12 cellular contexts compared by ENCODE assay signal in genomic region chr22:44672632-44673031, GRCh38. TPM values are rescaled to one million over a fixed set of nuclear protein-coding genes. Genes with fewer than 3 reads are reported as not detected.
DNase-seq lines count a peak whose midpoint lies in the region; ATAC-seq and TF ChIP-seq lines count a peak whose summit lies in the region.
"Had no signal": no experiment of that assay in that cellular context is flagged by ENCODE, and none has a peak within 500 bp of the region (broad histone marks: within the 10 kb centered on the region; RNA-seq: fewer than 3 reads in every experiment).

No MANE protein-coding gene starts in this region.

- H3K4me1 Mint-ChIP-seq in effector memory CD8-positive, alpha-beta T cell (ENCODE audit: low read depth in 2 of 2): peaks cover 54 to 59% of the 10 kb centered on the region in 2 donors
- H3K4me1 Mint-ChIP-seq in stimulated activated effector memory CD8-positive, alpha-beta T cell treated with anti-CD3 and anti-CD28 coated beads, Interleukin-12 subunit alpha, Interleukin-12 subunit beta, amount 100 ng/mL, for 72 hours: peaks cover 64% of the 10 kb centered on the region

- DNase-seq in Right ventricle myocardium inferior (ENCODE audit: missing footprints) (peak; percentile 44), heart right ventricle (no peak), H7 (peak; percentile 9), DMS 273 treated with DMSO at 0.1 percent for 48 hours (lab: John Stamatoyannopoulos, UW) (no peak), NCI-H146 treated with DMSO at 0.1 percent for 48 hours (lab: John Stamatoyannopoulos, UW; ENCODE audit: unreplicated experiment) (no peak), OCI-M2 (lab: John Stamatoyannopoulos, UW; ENCODE audit: unreplicated experiment) (no peak)
- DNase-seq in effector memory CD8-positive, alpha-beta T cell: no peak
- no peak for DNase-seq in stimulated activated effector memory CD8-positive, alpha-beta T cell treated with anti-CD3 and anti-CD28 coated beads, Interleukin-12 subunit alpha, Interleukin-12 subunit beta, amount 100 ng/mL, for 72 hours (ENCODE audit: low spot score in 2 of 2)
- DNase-seq: GM23248 had no signal

- no peak overlapping the region for H3K4me3 ChIP-seq in heart right ventricle
- no peak overlapping the region for H3K4me3 ChIP-seq in H7 (ENCODE audit: insufficient read depth, low read depth, low read length)
- H3K4me3 ChIP-seq: GM23248 had no signal

- no peak overlapping the region for H3K4me3 Mint-ChIP-seq in effector memory CD8-positive, alpha-beta T cell
- H3K4me3 Mint-ChIP-seq in stimulated activated effector memory CD8-positive, alpha-beta T cell treated with anti-CD3 and anti-CD28 coated beads, Interleukin-12 subunit alpha, Interleukin-12 subunit beta, amount 100 ng/mL, for 72 hours: no peak overlapping the region
- H3K4me3 Mint-ChIP-seq: CD14-positive monocyte had no signal

- H3K9me3 ChIP-seq in heart right ventricle: no peaks in the 10 kb centered on the region

- H3K27ac ChIP-seq in heart right ventricle: no peak overlapping the region
- H3K27ac ChIP-seq: 22Rv1, GM23248 had no signal

- peaks cover 0 to 39% (median 10%) of the 10 kb centered on the region in 7 donors for H3K27me3 ChIP-seq in heart right ventricle
- peaks cover 11% of the 10 kb centered on the region for H3K27me3 ChIP-seq in H7 (ENCODE audit: control insufficient read depth, insufficient read depth, low read length)

- no peak for TF ChIP-seq CTCF in heart right ventricle (IDR thresholded peaks at IDR 0.05)

- H3K9me3 Mint-ChIP-seq in effector memory CD8-positive, alpha-beta T cell: no peaks in the 10 kb centered on the region
- no peaks in the 10 kb centered on the region for H3K9me3 Mint-ChIP-seq in stimulated activated effector memory CD8-positive, alpha-beta T cell treated with anti-CD3 and anti-CD28 coated beads, Interleukin-12 subunit alpha, Interleukin-12 subunit beta, amount 100 ng/mL, for 72 hours

- ATAC-seq in Right ventricle myocardium inferior: no peak
- ATAC-seq in heart right ventricle: no peak
- ATAC-seq in effector memory CD8-positive, alpha-beta T cell (replicated peaks): no peak
- ATAC-seq in stimulated activated effector memory CD8-positive, alpha-beta T cell treated with anti-CD3 and anti-CD28 coated beads, Interleukin-12 subunit alpha, Interleukin-12 subunit beta, amount 100 ng/mL, for 72 hours: no peak

- no peaks in the 10 kb centered on the region for H3K27me3 Mint-ChIP-seq in effector memory CD8-positive, alpha-beta T cell

- WGBS in heart right ventricle, 2 donors: 90 to 93% methylated on average over 8 of the region's 8 CpGs

- peaks cover 46% of the 10 kb centered on the region for H3K36me3 Mint-ChIP-seq in effector memory CD8-positive, alpha-beta T cell (ENCODE audit: insufficient read depth)
- peaks cover 4% of the 10 kb centered on the region for H3K36me3 Mint-ChIP-seq in stimulated activated effector memory CD8-positive, alpha-beta T cell treated with anti-CD3 and anti-CD28 coated beads, Interleukin-12 subunit alpha, Interleukin-12 subunit beta, amount 100 ng/mL, for 72 hours
- H3K36me3 Mint-ChIP-seq: IgD-negative memory B cell had no signal

- H3K27ac Mint-ChIP-seq in effector memory CD8-positive, alpha-beta T cell: peak overlapping the region; percentile 88
- H3K27ac Mint-ChIP-seq in stimulated activated effector memory CD8-positive, alpha-beta T cell treated with anti-CD3 and anti-CD28 coated beads, Interleukin-12 subunit alpha, Interleukin-12 subunit beta, amount 100 ng/mL, for 72 hours: peak overlapping the region; percentile 80
- H3K27ac Mint-ChIP-seq: IgD-negative memory B cell had no signal

- H3K4me1 ChIP-seq in heart right ventricle: peaks cover 0 to 23% (median 13%) of the 10 kb centered on the region in 9 donors

- intact Hi-C loops in Right ventricle myocardium inferior (cut with DNase I) (no loop called here), heart right ventricle (cut with DNase I) (no loop called here)

- H3K36me3 ChIP-seq in heart right ventricle: no peaks in the 10 kb centered on the region
- no peaks in the 10 kb centered on the region for H3K36me3 ChIP-seq in H7 (replicated peaks; ENCODE audit: control insufficient read depth, insufficient read depth, low read length)

RNA-seq across cellular contexts. Expression of gene PRR5, which starts 29.4 kb away (rescaled TPM):
- total RNA-seq in Right ventricle myocardium inferior (2.9 TPM), heart right ventricle (1 to 10 TPM in 9 of 10 donors, under 1 TPM in 1; 0.96 to 4.8 (median 2.9) TPM)
- 1 to 10 TPM; 2.8 to 3.4 TPM for polyA plus RNA-seq in heart right ventricle
- 7.7 and 8.4 TPM in 2 replicates for total RNA-seq in H7 (2014; rRNA removed; shearing (Covaris generic))

Comparison
In these comparisons a context has a peak if more than half of its experiments do, and no peak if none do; other contexts are left out.
1. DNase-seq: peak in Right ventricle myocardium inferior (single experiment) and H7 (single experiment); none in heart right ventricle (0 of 2), effector memory CD8-positive, alpha-beta T cell (0 of 3), stimulated activated effector memory CD8-positive, alpha-beta T cell treated with anti-CD3 and anti-CD28 coated beads, Interleukin-12 subunit alpha, Interleukin-12 subunit beta, amount 100 ng/mL, for 72 hours (0 of 2), DMS 273 treated with DMSO at 0.1 percent for 48 hours (single experiment), NCI-H146 treated with DMSO at 0.1 percent for 48 hours (single experiment) and OCI-M2 (single experiment).